9 cellular contexts compared by ENCODE assay signal in genomic region chr14:50225974-50226297, GRCh38. TPM values are rescaled to one million over a fixed set of nuclear protein-coding genes. Genes with fewer than 3 reads are reported as not detected.
A peak's percentile ranks its signal among the peaks of the same experiment; 100 is the strongest.
DNase-seq lines count a peak whose midpoint lies in the region; ATAC-seq and TF ChIP-seq lines count a peak whose summit lies in the region.
"Had no signal": no experiment of that assay in that cellular context is flagged by ENCODE, and none has a peak within 500 bp of the region (broad histone marks: within the 10 kb centered on the region; RNA-seq: fewer than 3 reads in every experiment).

No MANE protein-coding gene starts in this region.

- H3K4me1 Mint-ChIP-seq in natural killer cell: peaks cover 65 to 66% of the 10 kb centered on the region in 2 donors

- peak overlapping the region; percentile 74 to 75 for H3K27ac Mint-ChIP-seq in natural killer cell

- H3K27me3 Mint-ChIP-seq in natural killer cell (ENCODE audit: low read depth in 2 of 2): no peaks in the 10 kb centered on the region

- H3K9me3 Mint-ChIP-seq in natural killer cell: no peaks in the 10 kb centered on the region

- H3K4me3 Mint-ChIP-seq in natural killer cell: peak overlapping the region; percentile 50

- no peak for ATAC-seq in natural killer cell

- in situ Hi-C loops in KBM-7 (cut with MboI; ENCODE audit: low pct_unique_long_range_greater_than_20kb, low sequenced_read_pairs): no loop called here

- peak; percentile 31 for DNase-seq in CD1c-positive myeloid dendritic cell (ENCODE audit: extremely low spot score)
- peak; percentile 65 for DNase-seq in KBM-7
- peak; percentile 11 for DNase-seq in astrocyte of the hippocampus (ENCODE audit: low read depth, low spot score)
- no peak for DNase-seq in natural killer cell
- DNase-seq in caudate nucleus (lab: John Stamatoyannopoulos, UW): no peak
- no peak for DNase-seq in GM03348 (ENCODE audit: low spot score)
- no peak for DNase-seq in stimulated activated CD4-positive, alpha-beta T cell treated with anti-CD3 and anti-CD28 coated beads, Interleukin-4, amount 100 ng/mL, for 1 hour
- DNase-seq in posterior vena cava (ENCODE audit: low spot score): no peak
- DNase-seq: effector CD8-positive, alpha-beta T cell had no signal

- no peak overlapping the region for H3K27ac ChIP-seq in caudate nucleus (ENCODE audit: low read depth, low read length)

- intact Hi-C loops in natural killer cell (cut with micrococcal nuclease): loop anchor here (10.0 kb wide), 1 partner anchor 591 kb away; the partner anchor contains the start of gene DNAAF2
- intact Hi-C loops in posterior vena cava (cut with DNase I): no loop called here

- TF ChIP-seq CTCF in natural killer cell (IDR thresholded peaks at IDR 0.05): no peak

- H3K36me3 Mint-ChIP-seq in natural killer cell: no peaks in the 10 kb centered on the region

RNA-seq across cellular contexts. Expression of gene SOS2, which starts 5.4 kb away (rescaled TPM):
- 10 to 100 TPM; 64.7 to 82.2 (median 69.5) TPM for total RNA-seq in natural killer cell
- total RNA-seq in posterior vena cava: 10 to 100 TPM; 41.2 to 43.8 TPM

Comparison
In these comparisons a context has a peak if more than half of its experiments do, and no peak if none do; other contexts are left out.
1. DNase-seq: peak in CD1c-positive myeloid dendritic cell (single experiment), KBM-7 (single experiment) and astrocyte of the hippocampus (single experiment); none in natural killer cell (single experiment), caudate nucleus (0 of 61), GM03348 (single experiment), stimulated activated CD4-positive, alpha-beta T cell treated with anti-CD3 and anti-CD28 coated beads, Interleukin-4, amount 100 ng/mL, for 1 hour (single experiment) and posterior vena cava (single experiment).